Comparison of ENCODE assay signal across 23 cellular contexts in the genomic region with DNA sequence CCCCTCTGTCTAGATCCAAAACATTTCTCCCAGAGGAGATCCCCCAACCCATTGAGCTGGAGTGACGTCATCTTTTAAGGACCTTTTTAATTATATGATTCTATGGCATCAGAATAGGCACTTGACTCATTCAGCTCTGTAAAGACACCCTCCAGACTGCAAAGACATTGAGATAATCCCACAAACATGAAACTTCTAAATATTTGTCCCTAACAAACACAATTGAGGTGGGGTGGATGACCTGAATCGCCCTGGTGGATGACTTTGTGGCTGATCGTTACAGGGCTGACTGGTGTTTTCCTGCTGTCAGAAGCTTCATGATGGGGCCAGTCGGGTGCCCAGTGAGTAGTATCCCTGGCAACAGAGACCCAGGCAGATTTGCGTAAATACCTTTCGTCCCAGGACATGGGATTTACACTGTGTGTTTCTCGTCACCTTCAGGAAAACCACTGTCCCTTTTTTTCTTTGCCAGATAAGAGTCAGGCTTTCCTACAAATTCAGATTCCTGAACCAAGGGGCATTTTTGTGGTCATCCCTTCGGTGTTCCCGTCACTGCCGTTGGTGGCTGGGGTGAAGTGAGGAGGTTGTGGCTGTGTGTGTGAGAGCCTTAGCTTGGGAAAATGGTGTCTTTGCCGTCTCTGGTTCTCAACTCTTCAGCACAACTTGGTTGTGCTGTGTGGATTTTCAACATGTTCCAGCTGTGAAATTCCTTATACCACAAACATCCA. TPM values are rescaled to one million over a fixed set of nuclear protein-coding genes. Genes with fewer than 3 reads are reported as not detected.
A peak's percentile ranks its signal among the peaks of the same experiment; 100 is the strongest.
DNase-seq lines count a peak whose midpoint lies in the region; ATAC-seq, FAIRE-seq and TF ChIP-seq lines count a peak whose summit lies in the region.
"Had no signal": no experiment of that assay in that cellular context is flagged by ENCODE, and none has a peak within 500 bp of the region (broad histone marks: within the 10 kb centered on the region; RNA-seq: fewer than 3 reads in every experiment).

No MANE protein-coding gene starts in this region.

- no peak for TF ChIP-seq POLR2A in GM12878 (IDR thresholded peaks at IDR 0.05; ENCODE audit: low read depth, low read length)

- H3K9ac ChIP-seq in GM12878 (ENCODE audit: control insufficient read depth, insufficient read depth, low read length) = no peak overlapping the region
- peak overlapping the region in 1 of 2 donors; percentile 85 for H3K9ac ChIP-seq in liver (ENCODE audit: low read depth in 1 of 2, low read length in 2 of 2)
- H3K9ac ChIP-seq: KMS-11, SK-N-SH had no signal

- SMC1A ChIA-PET in GM12878 (lab: Charles Lee; ENCODE audit: uncharacterized antibody, unreplicated experiment) = no interaction called here

- DNase-seq in NCI-H2029 (lab: John Stamatoyannopoulos, UW) = peak; percentile 42
- DNase-seq in NCI-H2029 treated with DMSO at 0.1 percent for 48 hours (lab: John Stamatoyannopoulos, UW) = no peak
- peak; percentile 65 for DNase-seq in H4 (ENCODE audit: low spot score)
- no peak for DNase-seq in GM12878 (ENCODE audit: low read depth, low spot score)
- no peak for DNase-seq in dedifferentiated amniotic fluid mesenchymal stem cell (ENCODE audit: extremely low spot score)
- no peak for DNase-seq in HK-2 (ENCODE audit: unreplicated experiment)
- DNase-seq in activated CD4-positive, CD25-positive, alpha-beta regulatory T cell (lab: John Stamatoyannopoulos, UW) = no peak
- DNase-seq: 8988T, Calu3, DMS79 treated with DMSO at 0.1 percent for 48 hours, H7, HFFc6, IMR-90, MM.1S, NCI-H1694 treated with DMSO at 0.1 percent for 48 hours, NCI-H526 treated with DMSO at 0.1 percent for 48 hours, SK-N-SH had no signal

- H2AFZ ChIP-seq in GM12878 (ENCODE audit: control insufficient read depth, low read depth, low read length) = no peak overlapping the region

- CTCF ChIA-PET in GM12878 (lab: Yijun Ruan, JAX) = no interaction called here

- no peak for TF ChIP-seq CTCF in GM12878 (IDR thresholded peaks at IDR 0.05 in 2 of 3, conservative IDR thresholded peaks at IDR 0.05 in 1 of 3; ENCODE audit: control insufficient read depth in 2 of 3, extremely low read depth in 1 of 3, insufficient read depth in 1 of 3, low read depth in 3 of 3, low read length in 3 of 3)
- TF ChIP-seq CTCF in liver (IDR thresholded peaks at IDR 0.05; ENCODE audit: low read depth, low read length, missing input control) = no peak

- H3K27me3 ChIP-seq in GM12878 (replicated peaks in 1 of 2; ENCODE audit: control insufficient read depth in 2 of 2, insufficient read depth in 2 of 2, low read length in 1 of 2) (peaks cover 9% of the 10 kb centered on the region in 2 experiments; a peak in 3 of 4 replicates), liver (ENCODE audit: control insufficient read depth in 4 of 4, insufficient read depth in 4 of 4, low read length in 3 of 4) (no peaks in the 10 kb centered on the region)

- H3K36me3 ChIP-seq in GM12878 (ENCODE audit: control insufficient read depth in 2 of 2, insufficient read depth in 2 of 2, low read length in 1 of 2) (no peaks in the 10 kb centered on the region), liver (ENCODE audit: control insufficient read depth in 4 of 4, insufficient read depth in 3 of 4, low read depth in 1 of 4, low read length in 3 of 4) (no peaks in the 10 kb centered on the region)

- TF ChIP-seq EP300 in GM12878 (IDR thresholded peaks at IDR 0.05; ENCODE audit: borderline replicate concordance in 1 of 2, control insufficient read depth in 1 of 2, low read depth in 2 of 2, low read length in 2 of 2) = no peak

- H3K9me3 ChIP-seq in GM12878 (replicated peaks; ENCODE audit: control insufficient read depth, insufficient read depth, low read length) (no peaks in the 10 kb centered on the region), liver (ENCODE audit: control insufficient read depth in 4 of 4, low read length in 3 of 4) (no peaks in the 10 kb centered on the region)
- H3K9me3 ChIP-seq: SK-N-SH had no signal

- H3K27ac ChIP-seq in GM12878 (ENCODE audit: control insufficient read depth, insufficient read depth) (no peak overlapping the region), liver (ENCODE audit: low read depth in 1 of 2, low read length in 2 of 2) (peak overlapping the region; percentile 87 to 89)
- H3K27ac ChIP-seq: KMS-11 had no signal

- TF ChIP-seq RAD21 in GM12878 (IDR thresholded peaks at IDR 0.05; ENCODE audit: insufficient read depth, low read depth, low read length) = no peak
- TF ChIP-seq RAD21 in liver (IDR thresholded peaks at IDR 0.05) = peak; percentile 30 to 45

- RAD21 ChIA-PET in GM12878 (lab: Charles Lee; ENCODE audit: unreplicated experiment) = no interaction called here

- WGBS in GM12878 (ENCODE audit: insufficient coverage, insufficient replicate concordance, low lambda C conversion rate, missing lambda C conversion rate) = 36% methylated on average over 11 of the region's 11 CpGs
- WGBS in liver = 34% methylated on average over 11 of the region's 11 CpGs

- ATAC-seq in GM12878 = no peak

- H3K79me2 ChIP-seq in GM12878 (ENCODE audit: control insufficient read depth, insufficient read depth, low read length) = no peaks in the 10 kb centered on the region

- no peak for FAIRE-seq in GM12878 (lab: Jason Lieb, UNC)
- FAIRE-seq: GM19239, RCC 7860 had no signal

- H4K20me1 ChIP-seq in GM12878 (ENCODE audit: control insufficient read depth, insufficient read depth) = no peaks in the 10 kb centered on the region; the same call in 1 of the 2 replicates

- POLR2A ChIA-PET in GM12878 (lab: Charles Lee) = no interaction called here

- H3K4me1 ChIP-seq in GM12878 (ENCODE audit: control insufficient read depth, insufficient read depth, low read length) (no peaks in the 10 kb centered on the region), liver (ENCODE audit: control insufficient read depth in 4 of 4, insufficient read depth in 4 of 4, low read length in 3 of 4) (peaks cover 9 to 79% (median 46%) of the 10 kb centered on the region in 4 donors)

- BruUV-seq in GM12878 (replicated peaks; lab: Mats Ljungman, UMichigan) = no TSS peak

- intact Hi-C loops in GM12878 (cut with micrococcal nuclease; ENCODE audit: unreplicated experiment) = no loop called here

- in situ Hi-C loops in GM12878 (cut with MboI) = no loop called here

- no peak overlapping the region for H3K4me2 ChIP-seq in GM12878 (ENCODE audit: control insufficient read depth, insufficient read depth)
- H3K4me2 ChIP-seq: KMS-11, SK-N-SH had no signal

- no peak overlapping the region for H3K4me3 ChIP-seq in GM12878
- H3K4me3 ChIP-seq in liver (ENCODE audit: low read depth in 1 of 3, low read length in 3 of 3) = no peak overlapping the region

TF ChIP-seq in GM12878, 131 proteins besides CTCF, POLR2A, EP300 and RAD21:
- peak; percentile 30; the same call in 1 of the 2 replicates for TF ChIP-seq ATF7 (IDR thresholded peaks at IDR 0.05; ENCODE audit: low read depth)
- no peak for TF ChIP-seq MYB (IDR thresholded peaks at IDR 0.05; ENCODE audit: borderline replicate concordance, low read depth, low read length)

TF ChIP-seq in liver, 16 proteins besides CTCF, POLR2A, EP300 and RAD21 (continues in another document):
- TF ChIP-seq HNF4G (IDR thresholded peaks at IDR 0.05) = no peak
- TF ChIP-seq NR2F2 (IDR thresholded peaks at IDR 0.05) = no peak
- TF ChIP-seq, protein P1, sequence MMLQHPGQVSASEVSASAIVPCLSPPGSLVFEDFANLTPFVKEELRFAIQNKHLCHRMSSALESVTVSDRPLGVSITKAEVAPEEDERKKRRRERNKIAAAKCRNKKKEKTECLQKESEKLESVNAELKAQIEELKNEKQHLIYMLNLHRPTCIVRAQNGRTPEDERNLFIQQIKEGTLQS (IDR thresholded peaks at IDR 0.05) = peak; percentile 67

RNA-seq across cellular contexts. Expression of gene PCK1, which starts 5.3 kb away (rescaled TPM):
- total RNA-seq in H4 (2014; rRNA removed; shearing (Covaris generic)) = 0.08 TPM in 1 of 2 replicates, not detected in the other
- 0.78 and 0.88 TPM in 2 replicates for total RNA-seq in GM12878 (2013; cell fraction: nucleolus; rRNA removed)
- total RNA-seq in GM12878 (2014; rRNA removed) (0.06 and 0.11 TPM in 2 replicates), GM12878 (2014; rRNA removed; fragmentation: Illumina TruSeq; extraction: Trizol) (0.05 TPM in 1 of 2 replicates, not detected in the other), GM12878 (2021) (0.33 and 0.56 TPM in 2 replicates), liver (100 to 1,000 TPM in 1 of 2 donors, 1 to 10 TPM in 1; 8.9 to 532 TPM)
- not detected for polyA plus RNA-seq in GM12878 (2011; ENCODE audit: low read depth)
- polyA plus RNA-seq in GM12878 (2011; rRNA removed) (not detected in 2 replicates), GM12878 (2014; fragmentation: Illumina TruSeq; extraction: Trizol) (0.09 TPM in 1 of 2 replicates, not detected in the other), GM12878 (2014; fragmentation: Nextera tagmentation; extraction: Ambion mirVana) (under 1 TPM in 1 of 2 experiments, not detected in 1; 0.02 TPM), GM12878 (2014; rRNA removed) (0.14 TPM in 2 replicates), GM12878 (2016; fragmentation: Nextera tagmentation; extraction: Ambion mirVana) (not detected), liver (100 to 1,000 TPM; 265 to 363 TPM)
- polyA plus RNA-seq in GM12878 (2011; cell fraction: cytosol; rRNA removed) = not detected in 2 replicates
- polyA plus RNA-seq in GM12878 (2011; cell fraction: nucleus; rRNA removed) = not detected in 2 replicates
- 0.07 TPM in 1 of 2 replicates, not detected in the other for polyA plus RNA-seq in GM12878 (2012)
- not detected in 2 replicates for polyA minus RNA-seq in GM12878 (2011; rRNA and poly(A)+ RNA removed)
- not detected in 2 replicates for polyA minus RNA-seq in GM12878 (2011; cell fraction: cytosol; rRNA and poly(A)+ RNA removed)
- not detected in 2 replicates for polyA minus RNA-seq in GM12878 (2011; cell fraction: nucleus; rRNA and poly(A)+ RNA removed)
- total RNA-seq: H7, HFFc6, IMR-90 had no signal
- polyA plus RNA-seq: BJ, IMR-90, SK-N-SH had no signal

RNA-seq across cellular contexts. Expression of gene CTCFL, which starts 30.7 kb away (rescaled TPM):
- not detected in 2 replicates for total RNA-seq in H4 (2014; rRNA removed; shearing (Covaris generic))
- not detected in 2 replicates for total RNA-seq in GM12878 (2013; cell fraction: nucleolus; rRNA removed)
- not detected in 2 replicates for total RNA-seq in GM12878 (2014; rRNA removed)
- total RNA-seq in GM12878 (2014; rRNA removed; fragmentation: Illumina TruSeq; extraction: Trizol) = not detected in 2 replicates
- total RNA-seq in GM12878 (2021) = 0.08 and 0.10 TPM in 2 replicates
- not detected for polyA plus RNA-seq in GM12878 (2011; ENCODE audit: low read depth)
- polyA plus RNA-seq in GM12878 (2011; rRNA removed) = 0.03 TPM in 1 of 2 replicates, not detected in the other
- 0.03 TPM in 1 of 2 replicates, not detected in the other for polyA plus RNA-seq in GM12878 (2011; cell fraction: cytosol; rRNA removed)
- not detected in 2 replicates for polyA plus RNA-seq in GM12878 (2011; cell fraction: nucleus; rRNA removed)
- 0.06 and 0.18 TPM in 2 replicates for polyA plus RNA-seq in GM12878 (2012)
- polyA plus RNA-seq in GM12878 (2014; fragmentation: Illumina TruSeq; extraction: Trizol) = not detected in 2 replicates
- polyA plus RNA-seq in GM12878 (2014; fragmentation: Nextera tagmentation; extraction: Ambion mirVana) = under 1 TPM; 0.06 to 0.09 TPM
- 0.15 TPM in 1 of 2 replicates, not detected in the other for polyA plus RNA-seq in GM12878 (2014; rRNA removed)
- polyA plus RNA-seq in GM12878 (2016; fragmentation: Nextera tagmentation; extraction: Ambion mirVana) = under 1 TPM; 0.12 to 0.20 TPM
- polyA minus RNA-seq in GM12878 (2011; rRNA and poly(A)+ RNA removed) = 0.07 TPM in 1 of 2 replicates, not detected in the other
- not detected in 2 replicates for polyA minus RNA-seq in GM12878 (2011; cell fraction: cytosol; rRNA and poly(A)+ RNA removed)
- polyA minus RNA-seq in GM12878 (2011; cell fraction: nucleus; rRNA and poly(A)+ RNA removed) = not detected in 2 replicates
- under 1 TPM; 0.05 to 0.08 TPM for total RNA-seq in liver
- polyA plus RNA-seq in liver = under 1 TPM in 1 of 2 donors, not detected in 1; 0.08 TPM
- total RNA-seq: Calu3, HFFc6, IMR-90, NCI-H460 had no signal
- polyA plus RNA-seq: BJ, IMR-90, SK-N-SH had no signal

Comparison
In these comparisons a context has a peak if more than half of its experiments do, and no peak if none do; other contexts are left out.
1. DNase-seq: peak in NCI-H2029 (single experiment) and H4 (single experiment); none in NCI-H2029 treated with DMSO at 0.1 percent for 48 hours (single experiment), GM12878 (single experiment), dedifferentiated amniotic fluid mesenchymal stem cell (single experiment), HK-2 (single experiment) and activated CD4-positive, CD25-positive, alpha-beta regulatory T cell (0 of 4).